Comparison of ENCODE assay signal across 1 cellular context in the genomic region with DNA sequence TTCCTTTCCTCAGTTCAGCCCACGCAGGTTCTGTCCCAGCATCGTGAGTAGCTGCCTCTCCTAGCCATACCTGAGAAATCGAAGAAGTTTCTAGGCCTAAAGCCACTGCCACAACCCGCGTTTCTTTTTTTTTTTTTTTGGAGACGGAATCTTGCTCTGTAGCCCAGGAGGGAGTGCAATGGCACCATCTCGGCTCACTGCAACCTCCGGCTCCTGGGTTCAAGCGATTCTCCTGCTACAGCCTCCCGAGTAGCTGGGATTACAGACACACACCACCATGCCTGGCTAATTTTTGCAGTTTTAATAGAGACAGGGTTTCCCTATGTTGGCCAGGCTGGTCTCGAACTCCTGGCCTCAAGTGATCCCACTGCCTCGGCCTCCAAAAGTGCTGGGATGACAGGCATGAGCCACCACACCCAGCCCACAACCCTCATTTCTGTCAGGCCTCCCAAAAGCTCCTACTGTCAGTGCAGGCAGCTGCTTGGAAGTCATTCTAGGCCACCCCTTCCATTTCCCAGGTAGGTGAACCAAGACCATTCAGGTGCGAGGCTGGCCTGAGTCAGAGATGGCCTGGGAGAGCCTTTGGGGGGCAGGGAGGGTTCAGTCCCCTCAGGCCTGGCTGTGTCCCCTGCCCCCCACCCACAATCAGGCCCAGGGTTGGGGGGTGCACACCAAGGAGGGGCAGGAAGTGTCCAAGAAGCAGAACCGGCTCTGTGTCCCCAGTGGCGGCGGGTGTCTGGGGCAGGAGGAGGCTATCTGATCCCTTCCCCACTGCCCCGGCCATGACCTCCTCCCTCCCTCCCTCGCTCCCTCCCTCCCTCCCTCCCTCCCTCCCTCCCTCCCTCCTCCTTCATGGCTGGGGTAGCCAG.
TF ChIP-seq lines count a peak whose summit lies in the region.

No MANE protein-coding gene starts in this region.

TF ChIP-seq in HepG2, 621 proteins besides CTCF, POLR2A, EP300 and RAD21 (continued from another document):
- TF ChIP-seq, protein P1, sequence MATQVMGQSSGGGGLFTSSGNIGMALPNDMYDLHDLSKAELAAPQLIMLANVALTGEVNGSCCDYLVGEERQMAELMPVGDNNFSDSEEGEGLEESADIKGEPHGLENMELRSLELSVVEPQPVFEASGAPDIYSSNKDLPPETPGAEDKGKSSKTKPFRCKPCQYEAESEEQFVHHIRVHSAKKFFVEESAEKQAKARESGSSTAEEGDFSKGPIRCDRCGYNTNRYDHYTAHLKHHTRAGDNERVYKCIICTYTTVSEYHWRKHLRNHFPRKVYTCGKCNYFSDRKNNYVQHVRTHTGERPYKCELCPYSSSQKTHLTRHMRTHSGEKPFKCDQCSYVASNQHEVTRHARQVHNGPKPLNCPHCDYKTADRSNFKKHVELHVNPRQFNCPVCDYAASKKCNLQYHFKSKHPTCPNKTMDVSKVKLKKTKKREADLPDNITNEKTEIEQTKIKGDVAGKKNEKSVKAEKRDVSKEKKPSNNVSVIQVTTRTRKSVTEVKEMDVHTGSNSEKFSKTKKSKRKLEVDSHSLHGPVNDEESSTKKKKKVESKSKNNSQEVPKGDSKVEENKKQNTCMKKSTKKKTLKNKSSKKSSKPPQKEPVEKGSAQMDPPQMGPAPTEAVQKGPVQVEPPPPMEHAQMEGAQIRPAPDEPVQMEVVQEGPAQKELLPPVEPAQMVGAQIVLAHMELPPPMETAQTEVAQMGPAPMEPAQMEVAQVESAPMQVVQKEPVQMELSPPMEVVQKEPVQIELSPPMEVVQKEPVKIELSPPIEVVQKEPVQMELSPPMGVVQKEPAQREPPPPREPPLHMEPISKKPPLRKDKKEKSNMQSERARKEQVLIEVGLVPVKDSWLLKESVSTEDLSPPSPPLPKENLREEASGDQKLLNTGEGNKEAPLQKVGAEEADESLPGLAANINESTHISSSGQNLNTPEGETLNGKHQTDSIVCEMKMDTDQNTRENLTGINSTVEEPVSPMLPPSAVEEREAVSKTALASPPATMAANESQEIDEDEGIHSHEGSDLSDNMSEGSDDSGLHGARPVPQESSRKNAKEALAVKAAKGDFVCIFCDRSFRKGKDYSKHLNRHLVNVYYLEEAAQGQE (IDR thresholded peaks at IDR 0.05; ENCODE audit: borderline replicate concordance in 1 of 2, low read depth in 1 of 2, low read length in 2 of 2), result no peak
- TF ChIP-seq, protein P2, sequence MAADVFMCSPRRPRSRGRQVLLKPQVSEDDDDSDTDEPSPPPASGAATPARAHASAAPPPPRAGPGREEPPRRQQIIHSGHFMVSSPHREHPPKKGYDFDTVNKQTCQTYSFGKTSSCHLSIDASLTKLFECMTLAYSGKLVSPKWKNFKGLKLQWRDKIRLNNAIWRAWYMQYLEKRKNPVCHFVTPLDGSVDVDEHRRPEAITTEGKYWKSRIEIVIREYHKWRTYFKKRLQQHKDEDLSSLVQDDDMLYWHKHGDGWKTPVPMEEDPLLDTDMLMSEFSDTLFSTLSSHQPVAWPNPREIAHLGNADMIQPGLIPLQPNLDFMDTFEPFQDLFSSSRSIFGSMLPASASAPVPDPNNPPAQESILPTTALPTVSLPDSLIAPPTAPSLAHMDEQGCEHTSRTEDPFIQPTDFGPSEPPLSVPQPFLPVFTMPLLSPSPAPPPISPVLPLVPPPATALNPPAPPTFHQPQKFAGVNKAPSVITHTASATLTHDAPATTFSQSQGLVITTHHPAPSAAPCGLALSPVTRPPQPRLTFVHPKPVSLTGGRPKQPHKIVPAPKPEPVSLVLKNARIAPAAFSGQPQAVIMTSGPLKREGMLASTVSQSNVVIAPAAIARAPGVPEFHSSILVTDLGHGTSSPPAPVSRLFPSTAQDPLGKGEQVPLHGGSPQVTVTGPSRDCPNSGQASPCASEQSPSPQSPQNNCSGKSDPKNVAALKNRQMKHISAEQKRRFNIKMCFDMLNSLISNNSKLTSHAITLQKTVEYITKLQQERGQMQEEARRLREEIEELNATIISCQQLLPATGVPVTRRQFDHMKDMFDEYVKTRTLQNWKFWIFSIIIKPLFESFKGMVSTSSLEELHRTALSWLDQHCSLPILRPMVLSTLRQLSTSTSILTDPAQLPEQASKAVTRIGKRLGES (CRISPR knock-in tag; IDR thresholded peaks at IDR 0.05; ENCODE audit: borderline replicate concordance), result peak; percentile 42; the same call in 1 of the 2 replicates
- TF ChIP-seq ZNF619 (CRISPR knock-in tag; IDR thresholded peaks at IDR 0.05), result no peak
- 0 out of 2 replicates have a peak, but pooled peaks have one; percentile 28 for TF ChIP-seq SIN3A (IDR thresholded peaks at IDR 0.05; ENCODE audit: borderline replicate concordance, low read depth, low read length)
- 0 out of 2 replicates have a peak, but pooled peaks have one; percentile 4 for TF ChIP-seq ZNF556 (CRISPR knock-in tag; IDR thresholded peaks at IDR 0.05; ENCODE audit: borderline replicate concordance)
- TF ChIP-seq ZNF713 (CRISPR knock-in tag; IDR thresholded peaks at IDR 0.05), result peak; percentile 88; the same call in 1 of the 2 replicates
- peak; percentile 56; the same call in 1 of the 2 replicates for TF ChIP-seq MED13 (CRISPR knock-in tag; IDR thresholded peaks at IDR 0.05)
- TF ChIP-seq, protein P3, sequence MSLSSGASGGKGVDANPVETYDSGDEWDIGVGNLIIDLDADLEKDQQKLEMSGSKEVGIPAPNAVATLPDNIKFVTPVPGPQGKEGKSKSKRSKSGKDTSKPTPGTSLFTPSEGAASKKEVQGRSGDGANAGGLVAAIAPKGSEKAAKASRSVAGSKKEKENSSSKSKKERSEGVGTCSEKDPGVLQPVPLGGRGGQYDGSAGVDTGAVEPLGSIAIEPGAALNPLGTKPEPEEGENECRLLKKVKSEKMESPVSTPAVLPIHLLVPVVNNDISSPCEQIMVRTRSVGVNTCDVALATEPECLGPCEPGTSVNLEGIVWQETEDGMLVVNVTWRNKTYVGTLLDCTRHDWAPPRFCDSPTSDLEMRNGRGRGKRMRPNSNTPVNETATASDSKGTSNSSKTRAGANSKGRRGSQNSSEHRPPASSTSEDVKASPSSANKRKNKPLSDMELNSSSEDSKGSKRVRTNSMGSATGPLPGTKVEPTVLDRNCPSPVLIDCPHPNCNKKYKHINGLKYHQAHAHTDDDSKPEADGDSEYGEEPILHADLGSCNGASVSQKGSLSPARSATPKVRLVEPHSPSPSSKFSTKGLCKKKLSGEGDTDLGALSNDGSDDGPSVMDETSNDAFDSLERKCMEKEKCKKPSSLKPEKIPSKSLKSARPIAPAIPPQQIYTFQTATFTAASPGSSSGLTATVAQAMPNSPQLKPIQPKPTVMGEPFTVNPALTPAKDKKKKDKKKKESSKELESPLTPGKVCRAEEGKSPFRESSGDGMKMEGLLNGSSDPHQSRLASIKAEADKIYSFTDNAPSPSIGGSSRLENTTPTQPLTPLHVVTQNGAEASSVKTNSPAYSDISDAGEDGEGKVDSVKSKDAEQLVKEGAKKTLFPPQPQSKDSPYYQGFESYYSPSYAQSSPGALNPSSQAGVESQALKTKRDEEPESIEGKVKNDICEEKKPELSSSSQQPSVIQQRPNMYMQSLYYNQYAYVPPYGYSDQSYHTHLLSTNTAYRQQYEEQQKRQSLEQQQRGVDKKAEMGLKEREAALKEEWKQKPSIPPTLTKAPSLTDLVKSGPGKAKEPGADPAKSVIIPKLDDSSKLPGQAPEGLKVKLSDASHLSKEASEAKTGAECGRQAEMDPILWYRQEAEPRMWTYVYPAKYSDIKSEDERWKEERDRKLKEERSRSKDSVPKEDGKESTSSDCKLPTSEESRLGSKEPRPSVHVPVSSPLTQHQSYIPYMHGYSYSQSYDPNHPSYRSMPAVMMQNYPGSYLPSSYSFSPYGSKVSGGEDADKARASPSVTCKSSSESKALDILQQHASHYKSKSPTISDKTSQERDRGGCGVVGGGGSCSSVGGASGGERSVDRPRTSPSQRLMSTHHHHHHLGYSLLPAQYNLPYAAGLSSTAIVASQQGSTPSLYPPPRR (CRISPR knock-in tag; IDR thresholded peaks at IDR 0.05; ENCODE audit: borderline replicate concordance), result 0 out of 2 replicates have a peak, but pooled peaks have one; percentile 9
- peak in 1 of 2 experiments; percentile 16; a peak in 1 of 4 replicates for TF ChIP-seq NR2F1 (CRISPR knock-in tag; IDR thresholded peaks at IDR 0.05)
- TF ChIP-seq NR0B2 (CRISPR knock-in tag; IDR thresholded peaks at IDR 0.05), result peak; percentile 65
- peak; percentile 17; the same call in 1 of the 2 replicates for TF ChIP-seq ERF (CRISPR knock-in tag; IDR thresholded peaks at IDR 0.05)
- TF ChIP-seq ZKSCAN8 (CRISPR knock-in tag; IDR thresholded peaks at IDR 0.05; ENCODE audit: borderline replicate concordance), result no peak
- TF ChIP-seq RNF2 (conservative IDR thresholded peaks at IDR 0.05; ENCODE audit: low read depth), result no peak
TF ChIP-seq in HepG2: peak in this region for 112.
